ENCODE assay signal across 2 cellular contexts in the genomic region with DNA sequence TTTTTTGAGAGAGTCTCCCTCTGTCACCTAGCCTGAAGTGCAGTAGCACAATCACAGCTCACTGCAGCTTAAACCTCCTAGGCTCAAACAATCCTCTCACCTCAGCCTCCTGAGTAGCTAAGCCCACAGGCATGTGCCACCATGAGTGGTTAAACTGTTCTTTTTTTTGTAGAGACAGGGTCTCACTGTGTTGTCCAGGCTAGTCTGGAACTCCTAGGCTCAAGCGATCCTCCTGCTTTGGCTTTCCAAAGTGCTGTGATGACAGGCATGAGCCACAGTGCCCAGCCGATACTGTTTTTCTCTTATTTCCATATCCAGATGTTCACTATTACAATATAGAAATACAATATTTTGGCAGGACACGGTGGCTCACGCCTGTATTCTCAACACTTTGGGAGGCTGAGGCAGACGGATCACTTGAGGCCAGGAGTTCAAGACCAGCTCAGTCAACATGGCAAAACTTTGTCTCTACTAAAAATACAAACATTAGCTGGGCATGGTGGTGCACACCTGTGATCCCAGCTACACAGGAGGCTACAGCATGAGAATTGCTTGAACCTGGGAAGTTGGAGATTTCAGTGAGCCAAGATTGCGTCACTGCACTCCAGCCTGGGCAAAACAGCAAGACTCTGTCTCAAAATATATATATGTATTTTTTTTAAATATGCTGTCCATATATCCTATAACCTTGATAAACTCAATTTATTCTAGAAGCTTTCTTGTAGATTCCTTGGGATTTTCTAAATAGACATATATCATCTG.
A peak's percentile ranks its signal among the peaks of the same experiment; 100 is the strongest.
TF ChIP-seq lines count a peak whose summit lies in the region.

No MANE protein-coding gene starts in this region.

TF ChIP-seq in HepG2, 621 proteins besides CTCF, POLR2A, EP300 and RAD21 (continues in another document):
- TF ChIP-seq ZNF331 (CRISPR knock-in tag; IDR thresholded peaks at IDR 0.05), result 0 out of 2 replicates have a peak, but pooled peaks have one; percentile 9
- no peak for TF ChIP-seq JDP2 (CRISPR knock-in tag; IDR thresholded peaks at IDR 0.05; ENCODE audit: borderline replicate concordance)
- TF ChIP-seq NFKBIZ (CRISPR knock-in tag; IDR thresholded peaks at IDR 0.05), result no peak
- TF ChIP-seq MAFF (IDR thresholded peaks at IDR 0.05; ENCODE audit: low read depth, low read length), result no peak
- 0 out of 2 replicates have a peak, but pooled peaks have one; percentile 24 for TF ChIP-seq ZNF501 (CRISPR knock-in tag; IDR thresholded peaks at IDR 0.05)
- TF ChIP-seq ZFP36 (IDR thresholded peaks at IDR 0.05; ENCODE audit: borderline replicate concordance, low read depth, low read length, partially characterized antibody), result no peak
- TF ChIP-seq, protein P1, sequence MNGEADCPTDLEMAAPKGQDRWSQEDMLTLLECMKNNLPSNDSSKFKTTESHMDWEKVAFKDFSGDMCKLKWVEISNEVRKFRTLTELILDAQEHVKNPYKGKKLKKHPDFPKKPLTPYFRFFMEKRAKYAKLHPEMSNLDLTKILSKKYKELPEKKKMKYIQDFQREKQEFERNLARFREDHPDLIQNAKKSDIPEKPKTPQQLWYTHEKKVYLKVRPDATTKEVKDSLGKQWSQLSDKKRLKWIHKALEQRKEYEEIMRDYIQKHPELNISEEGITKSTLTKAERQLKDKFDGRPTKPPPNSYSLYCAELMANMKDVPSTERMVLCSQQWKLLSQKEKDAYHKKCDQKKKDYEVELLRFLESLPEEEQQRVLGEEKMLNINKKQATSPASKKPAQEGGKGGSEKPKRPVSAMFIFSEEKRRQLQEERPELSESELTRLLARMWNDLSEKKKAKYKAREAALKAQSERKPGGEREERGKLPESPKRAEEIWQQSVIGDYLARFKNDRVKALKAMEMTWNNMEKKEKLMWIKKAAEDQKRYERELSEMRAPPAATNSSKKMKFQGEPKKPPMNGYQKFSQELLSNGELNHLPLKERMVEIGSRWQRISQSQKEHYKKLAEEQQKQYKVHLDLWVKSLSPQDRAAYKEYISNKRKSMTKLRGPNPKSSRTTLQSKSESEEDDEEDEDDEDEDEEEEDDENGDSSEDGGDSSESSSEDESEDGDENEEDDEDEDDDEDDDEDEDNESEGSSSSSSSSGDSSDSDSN (CRISPR knock-in tag; IDR thresholded peaks at IDR 0.05), result no peak
- TF ChIP-seq SRSF9 (IDR thresholded peaks at IDR 0.05; ENCODE audit: borderline replicate concordance, insufficient read depth, low read depth, low read length, poor library complexity, severe bottlenecking), result no peak
- no peak for TF ChIP-seq NFRKB (IDR thresholded peaks at IDR 0.05)
- TF ChIP-seq BORCS8-MEF2B (CRISPR knock-in tag; IDR thresholded peaks at IDR 0.05), result peak; percentile 49; the same call in 1 of the 2 replicates
- TF ChIP-seq, protein P2, sequence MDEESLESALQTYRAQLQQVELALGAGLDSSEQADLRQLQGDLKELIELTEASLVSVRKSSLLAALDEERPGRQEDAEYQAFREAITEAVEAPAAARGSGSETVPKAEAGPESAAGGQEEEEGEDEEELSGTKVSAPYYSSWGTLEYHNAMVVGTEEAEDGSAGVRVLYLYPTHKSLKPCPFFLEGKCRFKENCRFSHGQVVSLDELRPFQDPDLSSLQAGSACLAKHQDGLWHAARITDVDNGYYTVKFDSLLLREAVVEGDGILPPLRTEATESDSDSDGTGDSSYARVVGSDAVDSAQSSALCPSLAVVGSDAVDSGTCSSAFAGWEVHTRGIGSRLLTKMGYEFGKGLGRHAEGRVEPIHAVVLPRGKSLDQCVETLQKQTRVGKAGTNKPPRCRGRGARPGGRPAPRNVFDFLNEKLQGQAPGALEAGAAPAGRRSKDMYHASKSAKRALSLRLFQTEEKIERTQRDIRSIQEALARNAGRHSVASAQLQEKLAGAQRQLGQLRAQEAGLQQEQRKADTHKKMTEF (CRISPR knock-in tag; IDR thresholded peaks at IDR 0.05), result no peak
- no peak for TF ChIP-seq LCORL (IDR thresholded peaks at IDR 0.05)
- TF ChIP-seq LCORL (CRISPR knock-in tag; IDR thresholded peaks at IDR 0.05), result no peak
- TF ChIP-seq, protein P3, sequence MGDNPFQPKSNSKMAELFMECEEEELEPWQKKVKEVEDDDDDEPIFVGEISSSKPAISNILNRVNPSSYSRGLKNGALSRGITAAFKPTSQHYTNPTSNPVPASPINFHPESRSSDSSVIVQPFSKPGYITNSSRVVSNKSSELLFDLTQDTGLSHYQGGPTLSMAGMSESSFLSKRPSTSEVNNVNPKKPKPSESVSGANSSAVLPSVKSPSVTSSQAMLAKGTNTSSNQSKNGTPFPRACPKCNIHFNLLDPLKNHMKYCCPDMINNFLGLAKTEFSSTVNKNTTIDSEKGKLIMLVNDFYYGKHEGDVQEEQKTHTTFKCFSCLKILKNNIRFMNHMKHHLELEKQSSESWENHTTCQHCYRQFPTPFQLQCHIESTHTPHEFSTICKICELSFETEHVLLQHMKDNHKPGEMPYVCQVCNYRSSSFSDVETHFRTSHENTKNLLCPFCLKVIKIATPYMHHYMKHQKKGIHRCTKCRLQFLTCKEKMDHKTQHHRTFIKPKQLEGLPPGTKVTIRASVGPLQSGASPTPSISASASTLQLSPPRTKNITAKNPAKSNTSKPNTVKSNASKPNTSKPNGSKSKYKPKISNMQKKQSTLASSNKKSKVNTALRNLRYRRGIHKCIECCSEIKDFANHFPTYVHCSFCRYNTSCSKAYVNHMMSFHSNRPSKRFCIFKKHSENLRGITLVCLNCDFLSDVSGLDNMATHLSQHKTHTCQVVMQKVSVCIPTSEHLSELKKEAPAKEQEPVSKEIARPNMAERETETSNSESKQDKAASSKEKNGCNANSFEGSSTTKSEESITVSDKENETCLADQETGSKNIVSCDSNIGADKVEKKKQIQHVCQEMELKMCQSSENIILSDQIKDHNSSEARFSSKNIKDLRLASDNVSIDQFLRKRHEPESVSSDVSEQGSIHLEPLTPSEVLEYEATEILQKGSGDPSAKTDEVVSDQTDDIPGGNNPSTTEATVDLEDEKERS (CRISPR knock-in tag; IDR thresholded peaks at IDR 0.05), result peak; percentile 4; the same call in 1 of the 2 replicates
- TF ChIP-seq SP1 (IDR thresholded peaks at IDR 0.05), result no peak
- TF ChIP-seq SP1 (CRISPR knock-in tag; IDR thresholded peaks at IDR 0.05), result no peak
- TF ChIP-seq ZMYM3 (CRISPR knock-in tag; IDR thresholded peaks at IDR 0.05), result peak; percentile 65
- 0 out of 2 replicates have a peak, but pooled peaks have one; percentile 47 for TF ChIP-seq TOPORS (CRISPR knock-in tag; IDR thresholded peaks at IDR 0.05)
- no peak for TF ChIP-seq ZNF550 (CRISPR knock-in tag; IDR thresholded peaks at IDR 0.05; ENCODE audit: borderline replicate concordance)
- peak; percentile 83 for TF ChIP-seq CEBPG (CRISPR knock-in tag; IDR thresholded peaks at IDR 0.05)
- no peak for TF ChIP-seq IKZF4 (CRISPR knock-in tag; IDR thresholded peaks at IDR 0.05; ENCODE audit: borderline replicate concordance, low read depth, not compliant biosample characterization)
- TF ChIP-seq ATF7-NPFF (CRISPR knock-in tag; IDR thresholded peaks at IDR 0.05; ENCODE audit: low read depth), result peak; percentile 48; the same call in 1 of the 2 replicates
- TF ChIP-seq KDM1A (CRISPR knock-in tag; IDR thresholded peaks at IDR 0.05), result 0 out of 2 replicates have a peak, but pooled peaks have one; percentile 35
- TF ChIP-seq ZNF678 (CRISPR knock-in tag; IDR thresholded peaks at IDR 0.05), result no peak
- no peak for TF ChIP-seq GATA4 (IDR thresholded peaks at IDR 0.05; ENCODE audit: borderline replicate concordance, low read depth)
- no peak for TF ChIP-seq ZNF3 (CRISPR knock-in tag; IDR thresholded peaks at IDR 0.05)
- no peak for TF ChIP-seq XRCC5 (optimal IDR thresholded peaks at IDR 0.05; ENCODE audit: low read length)
- TF ChIP-seq PPARG (CRISPR knock-in tag; conservative IDR thresholded peaks at IDR 0.05), result no peak
- TF ChIP-seq ZNF460 (CRISPR knock-in tag; IDR thresholded peaks at IDR 0.05; ENCODE audit: borderline replicate concordance), result peak; percentile 94

TF ChIP-seq in IMR-90, 13 proteins besides CTCF, POLR2A, EP300 and RAD21:
- TF ChIP-seq CEBPB (IDR thresholded peaks at IDR 0.05; ENCODE audit: low read depth, low read length), result peak; percentile 43; the same call in 1 of the 2 replicates
- no peak for TF ChIP-seq BHLHE40 (IDR thresholded peaks at IDR 0.05; ENCODE audit: low read depth, low read length)
